20 cellular contexts compared by ENCODE assay signal in genomic region chr4:81592698-81593097, GRCh38.
DNase-seq lines count a peak whose midpoint lies in the region; ATAC-seq and TF ChIP-seq lines count a peak whose summit lies in the region.
"Had no signal": no experiment of that assay in that cellular context is flagged by ENCODE, and none has a peak within 500 bp of the region (broad histone marks: within the 10 kb centered on the region; RNA-seq: fewer than 3 reads in every experiment).

No MANE protein-coding gene starts in this region.

- no peaks in the 10 kb centered on the region for H3K9me3 ChIP-seq in OCI-LY1 (ENCODE audit: low read length)
- H3K9me3 ChIP-seq: Caco-2 had no signal

- H3K4me1 Mint-ChIP-seq in naive B cell (peaks cover 23 to 49% (median 35%) of the 10 kb centered on the region in 3 donors), type B pancreatic cell (ENCODE audit: unreplicated experiment) (peaks cover 11% of the 10 kb centered on the region)
- H3K4me1 Mint-ChIP-seq: CD4-positive, CD25-positive, alpha-beta regulatory T cell; H9 had no signal

- no peaks in the 10 kb centered on the region for H3F3A ChIP-seq in OCI-LY1 (ENCODE audit: insufficient read depth, low read length)

- H3K9me2 ChIP-seq in OCI-LY1 (ENCODE audit: low read depth, low read length) = no peaks in the 10 kb centered on the region

- H3K9me3 Mint-ChIP-seq in naive B cell (peaks cover 0 to 8% (median 0%) of the 10 kb centered on the region in 7 donors), type B pancreatic cell (peaks cover 6% of the 10 kb centered on the region)
- H3K9me3 Mint-ChIP-seq: CD8-positive, alpha-beta T cell; GM23338; H9 had no signal

- H3K4me2 ChIP-seq in OCI-LY1 (ENCODE audit: low read length) = peak overlapping the region; percentile 33; the same call in 1 of the 2 replicates
- H3K4me2 ChIP-seq: BLaER1, GM23338 had no signal

- H3K27me3 Mint-ChIP-seq in naive B cell (no peaks in the 10 kb centered on the region), type B pancreatic cell (peaks cover 3% of the 10 kb centered on the region)
- H3K27me3 Mint-ChIP-seq: B cell had no signal

- H3K9ac ChIP-seq in OCI-LY1 (ENCODE audit: low read length) = no peak overlapping the region
- H3K9ac ChIP-seq: BLaER1 had no signal

- H4K20me1 ChIP-seq in OCI-LY1 (ENCODE audit: insufficient read depth, low read length) = no peaks in the 10 kb centered on the region
- H4K20me1 ChIP-seq: BLaER1 had no signal

- H3K36me3 Mint-ChIP-seq in naive B cell (no peaks in the 10 kb centered on the region), type B pancreatic cell (no peaks in the 10 kb centered on the region)
- H3K36me3 Mint-ChIP-seq: CD4-positive, CD25-positive, alpha-beta regulatory T cell; CD8-positive, alpha-beta T cell had no signal

- no peak overlapping the region for H3K4me3 Mint-ChIP-seq in naive B cell
- H3K4me3 Mint-ChIP-seq in type B pancreatic cell = no peak overlapping the region
- H3K4me3 Mint-ChIP-seq: B cell; CD4-positive, CD25-positive, alpha-beta regulatory T cell; CD8-positive, alpha-beta T cell; GM23338; H9; HFFc6 had no signal

- no peak overlapping the region for H3K4me3 ChIP-seq in OCI-LY1 (ENCODE audit: low read depth, low read length, poor library complexity, severe bottlenecking)
- no peak overlapping the region for H3K4me3 ChIP-seq in foreskin fibroblast (ENCODE audit: low read depth in 1 of 2, low read length in 2 of 2)
- H3K4me3 ChIP-seq: BLaER1, GM12878, GM23338 had no signal

- H3K36me3 ChIP-seq in OCI-LY1 (ENCODE audit: insufficient read depth, low read length) = no peaks in the 10 kb centered on the region
- H3K36me3 ChIP-seq: BLaER1 had no signal

- DNase-seq in left colon (peak in 1 of 2 donors; percentile 18), naive B cell (no peak), type B pancreatic cell (ENCODE audit: extremely low spot score, unreplicated experiment) (no peak), foreskin fibroblast (no peak), HCEC 1CT (no peak), EL (no peak)
- DNase-seq: Caco-2; CD4-positive, CD25-positive, alpha-beta regulatory T cell; CD8-positive, alpha-beta T cell; DMS153; DND-41; GDM1; H9; HFFc6 had no signal

- H2AFZ ChIP-seq in OCI-LY1 (ENCODE audit: low read length) = no peak overlapping the region
- H2AFZ ChIP-seq: GM23338 had no signal

- intact Hi-C loops in left colon (cut with DNase I, micrococcal nuclease) = no loop called here

- H3K4me1 ChIP-seq in OCI-LY1 (ENCODE audit: insufficient read depth, low read length, severe bottlenecking) = peaks cover 68% of the 10 kb centered on the region
- H3K4me1 ChIP-seq: BLaER1 had no signal

- TF ChIP-seq CTCF in OCI-LY1 (IDR thresholded peaks at IDR 0.05; ENCODE audit: low read length) = no peak
- TF ChIP-seq CTCF in type B pancreatic cell (conservative IDR thresholded peaks at IDR 0.05) = no peak
- no peak for TF ChIP-seq CTCF in foreskin fibroblast (IDR thresholded peaks at IDR 0.05; ENCODE audit: low read depth, low read length)

- no peaks in the 10 kb centered on the region for H3K27me3 ChIP-seq in OCI-LY1 (ENCODE audit: insufficient read depth, low read length)
- H3K27me3 ChIP-seq: BLaER1 had no signal

- no peak overlapping the region for H3K27ac ChIP-seq in OCI-LY1 (ENCODE audit: low read depth, low read length, poor library complexity, severe bottlenecking)
- H3K27ac ChIP-seq: BLaER1, C4-2B had no signal

- H3K27ac Mint-ChIP-seq in naive B cell = peak overlapping the region in 4 of 6 donors; percentile 21 to 62 (median 56)
- peak overlapping the region; percentile 3 for H3K27ac Mint-ChIP-seq in type B pancreatic cell
- H3K27ac Mint-ChIP-seq: B cell; CD8-positive, alpha-beta T cell; GM23338; H9; HFFc6 had no signal

- ATAC-seq in left colon = peak; percentile 87
- no peak for ATAC-seq in naive B cell (ENCODE audit: low read depth in 2 of 2)
- ATAC-seq: CD8-positive, alpha-beta T cell; GM12878; GM23338 had no signal

- no peaks in the 10 kb centered on the region for H3K79me2 ChIP-seq in OCI-LY1 (ENCODE audit: insufficient read depth, low read length)
